In genomic region chr12:103771466-103771865, GRCh38 we compare ENCODE assay signal across 8 cellular contexts.
DNase-seq lines count a peak whose midpoint lies in the region; ATAC-seq and TF ChIP-seq lines count a peak whose summit lies in the region.

No MANE protein-coding gene starts in this region.

- H3K4me1 ChIP-seq in gastroesophageal sphincter (peaks cover 2 to 33% (median 7%) of the 10 kb centered on the region in 3 donors), psoas muscle (peaks cover 6% of the 10 kb centered on the region)

- no peak overlapping the region for H3K4me3 Mint-ChIP-seq in activated CD4-positive, alpha-beta T cell treated with anti-CD3 and anti-CD28 coated beads, Interleukin-2, amount 10 ng/mL, durations not matched to agents 24 days and 14 days
- H3K4me3 Mint-ChIP-seq in natural killer cell treated with Interleukin-12 subunit alpha and Interleukin-12 subunit beta and Interleukin-15 and Interleukin-18, amount 100 ng/mL, for 72 hours = no peak overlapping the region

- H3K9me3 ChIP-seq in gastroesophageal sphincter (no peaks in the 10 kb centered on the region), psoas muscle (no peaks in the 10 kb centered on the region)

- no peak overlapping the region for H3K27ac Mint-ChIP-seq in activated CD4-positive, alpha-beta T cell treated with anti-CD3 and anti-CD28 coated beads, Interleukin-2, amount 10 ng/mL, durations not matched to agents 24 days and 14 days
- H3K27ac Mint-ChIP-seq in natural killer cell treated with Interleukin-12 subunit alpha and Interleukin-12 subunit beta and Interleukin-15 and Interleukin-18, amount 100 ng/mL, for 72 hours = no peak overlapping the region

- TF ChIP-seq POLR2A in gastroesophageal sphincter (IDR thresholded peaks at IDR 0.05) = no peak

- WGBS in gastroesophageal sphincter (ENCODE audit: low coverage in 1 of 2), 2 donors = 10 to 20% methylated on average over 1 to 2 of the region's 3 CpGs
- WGBS in psoas muscle, 3 donors = 16 to 42% (median 31%) methylated on average over 3 of the region's 3 CpGs

- DNase-seq in activated CD4-positive, alpha-beta T cell treated with anti-CD3 and anti-CD28 coated beads for 48 hours = peak; percentile 7
- no peak for DNase-seq in activated CD4-positive, alpha-beta T cell treated with anti-CD3 and anti-CD28 coated beads, Interleukin-2, amount 10 ng/mL, durations not matched to agents 24 days and 14 days
- DNase-seq in RPMI7951 (ENCODE audit: low read depth) = peak; percentile 43
- DNase-seq in psoas muscle = peak; percentile 27 to 60
- DNase-seq in natural killer cell treated with Interleukin-12 subunit alpha and Interleukin-12 subunit beta and Interleukin-15 and Interleukin-18, amount 100 ng/mL, for 72 hours (ENCODE audit: low spot score) = no peak

- peaks cover under 1% of the 10 kb centered on the region for H3K4me1 Mint-ChIP-seq in activated CD4-positive, alpha-beta T cell treated with anti-CD3 and anti-CD28 coated beads, Interleukin-2, amount 10 ng/mL, durations not matched to agents 24 days and 14 days
- no peaks in the 10 kb centered on the region for H3K4me1 Mint-ChIP-seq in natural killer cell treated with Interleukin-12 subunit alpha and Interleukin-12 subunit beta and Interleukin-15 and Interleukin-18, amount 100 ng/mL, for 72 hours (ENCODE audit: low read depth in 2 of 2)

- H3K27ac ChIP-seq in gastroesophageal sphincter (no peak overlapping the region), psoas muscle (no peak overlapping the region)

- TF ChIP-seq EP300 in gastroesophageal sphincter (IDR thresholded peaks at IDR 0.05) = no peak

- H3K4me3 ChIP-seq in gastroesophageal sphincter (no peak overlapping the region), psoas muscle (no peak overlapping the region)

- intact Hi-C loops in activated CD4-positive, alpha-beta T cell treated with anti-CD3 and anti-CD28 coated beads, Interleukin-2, amount 10 ng/mL, durations not matched to agents 24 days and 14 days (cut with micrococcal nuclease) = no loop called here
- intact Hi-C loops in psoas muscle (cut with DNase I) = loop anchor here (5.0 to 10.0 kb wide), 3 partner anchors 103 to 161 kb away; partner anchors contain the start of gene HSP90B1 (in 1 of the 2)

- ATAC-seq in gastroesophageal sphincter = peak; percentile 35
- ATAC-seq in psoas muscle = peak; percentile 72 to 94 (median 82)
- no peak for ATAC-seq in HG02610 (IDR thresholded peaks at IDR 0.05; ENCODE audit: unreplicated experiment)
- ATAC-seq in natural killer cell treated with Interleukin-12 subunit alpha and Interleukin-12 subunit beta and Interleukin-15 and Interleukin-18, amount 100 ng/mL, for 72 hours = no peak
- no peak for ATAC-seq in GM21423 (IDR thresholded peaks at IDR 0.05; ENCODE audit: unreplicated experiment)

- peaks cover 4% of the 10 kb centered on the region for H3K36me3 Mint-ChIP-seq in activated CD4-positive, alpha-beta T cell treated with anti-CD3 and anti-CD28 coated beads, Interleukin-2, amount 10 ng/mL, durations not matched to agents 24 days and 14 days (ENCODE audit: low read depth)
- no peaks in the 10 kb centered on the region for H3K36me3 Mint-ChIP-seq in natural killer cell treated with Interleukin-12 subunit alpha and Interleukin-12 subunit beta and Interleukin-15 and Interleukin-18, amount 100 ng/mL, for 72 hours

- H3K27me3 ChIP-seq in gastroesophageal sphincter = no peaks in the 10 kb centered on the region
- no peaks in the 10 kb centered on the region for H3K27me3 ChIP-seq in psoas muscle (ENCODE audit: insufficient read depth in 3 of 3, low read length in 2 of 3)

- no peaks in the 10 kb centered on the region for H3K27me3 Mint-ChIP-seq in activated CD4-positive, alpha-beta T cell treated with anti-CD3 and anti-CD28 coated beads, Interleukin-2, amount 10 ng/mL, durations not matched to agents 24 days and 14 days
- no peaks in the 10 kb centered on the region for H3K27me3 Mint-ChIP-seq in natural killer cell treated with Interleukin-12 subunit alpha and Interleukin-12 subunit beta and Interleukin-15 and Interleukin-18, amount 100 ng/mL, for 72 hours

- TF ChIP-seq CTCF in gastroesophageal sphincter (IDR thresholded peaks at IDR 0.05) (peak in 3 of 4 experiments; percentile 27 to 46 (median 27)), psoas muscle (IDR thresholded peaks at IDR 0.05) (peak; percentile 52)

- no peaks in the 10 kb centered on the region for H3K9me3 Mint-ChIP-seq in activated CD4-positive, alpha-beta T cell treated with anti-CD3 and anti-CD28 coated beads, Interleukin-2, amount 10 ng/mL, durations not matched to agents 24 days and 14 days
- no peaks in the 10 kb centered on the region for H3K9me3 Mint-ChIP-seq in natural killer cell treated with Interleukin-12 subunit alpha and Interleukin-12 subunit beta and Interleukin-15 and Interleukin-18, amount 100 ng/mL, for 72 hours

- H3K36me3 ChIP-seq in gastroesophageal sphincter (peaks cover 14 to 100% of the 10 kb centered on the region in 2 donors), psoas muscle (ENCODE audit: insufficient read depth in 1 of 2, low read depth in 1 of 2) (peaks cover 0 to 6% of the 10 kb centered on the region in 2 donors)

Comparison
In these comparisons a context has a peak if more than half of its experiments do, and no peak if none do; other contexts are left out.
1. DNase-seq: peak in activated CD4-positive, alpha-beta T cell treated with anti-CD3 and anti-CD28 coated beads for 48 hours (single experiment), RPMI7951 (single experiment) and psoas muscle (2 of 2); none in activated CD4-positive, alpha-beta T cell treated with anti-CD3 and anti-CD28 coated beads, Interleukin-2, amount 10 ng/mL, durations not matched to agents 24 days and 14 days (single experiment) and natural killer cell treated with Interleukin-12 subunit alpha and Interleukin-12 subunit beta and Interleukin-15 and Interleukin-18, amount 100 ng/mL, for 72 hours (single experiment).
2. ATAC-seq: peak in gastroesophageal sphincter (single experiment) and psoas muscle (4 of 4); none in HG02610 (single experiment), natural killer cell treated with Interleukin-12 subunit alpha and Interleukin-12 subunit beta and Interleukin-15 and Interleukin-18, amount 100 ng/mL, for 72 hours (0 of 2) and GM21423 (single experiment).